Comparison of ENCODE assay signal across 8 cellular contexts in genomic region chr2:160407393-160408204, GRCh38.
A peak's percentile ranks its signal among the peaks of the same experiment; 100 is the strongest.
DNase-seq lines count a peak whose midpoint lies in the region; ATAC-seq and TF ChIP-seq lines count a peak whose summit lies in the region.

No MANE protein-coding gene starts in this region.

- H3K27ac ChIP-seq in tibial artery = peak overlapping the region; percentile 89 to 96

- peak overlapping the region; percentile 98 to 99 (median 98) for H3K27ac Mint-ChIP-seq in nephron

- peak; percentile 42 for DNase-seq in SKM-1 treated with dmso at 0.1 percent for 144 hours (lab: John Stamatoyannopoulos, UW; ENCODE audit: unreplicated experiment)
- no peak for DNase-seq in SKM-1 (lab: John Stamatoyannopoulos, UW; ENCODE audit: unreplicated experiment)
- DNase-seq in NOMO-1 treated with dmso at 0.1 percent for 144 hours (lab: John Stamatoyannopoulos, UW; ENCODE audit: unreplicated experiment) = peak; percentile 46
- peak; percentile 35 to 56 for DNase-seq in activated T-helper 1 cell treated with anti-CD3 and anti-CD28 coated beads, Interleukin-2, amount 50 U/mL, for 16 hours (ENCODE audit: low read depth in 1 of 2, low spot score in 1 of 2)
- peak; percentile 57 for DNase-seq in fibroblast of peridontal ligament (ENCODE audit: extremely low read depth)
- peak; percentile 44 to 75 for DNase-seq in tibial artery

- no peaks in the 10 kb centered on the region for H3K36me3 Mint-ChIP-seq in nephron (ENCODE audit: low read depth)

- H3K27me3 ChIP-seq in tibial artery = no peaks in the 10 kb centered on the region

- peaks cover 0 to 60% (median 25%) of the 10 kb centered on the region in 4 donors for H3K4me1 ChIP-seq in tibial artery

- TF ChIP-seq CTCF in nephron (IDR thresholded peaks at IDR 0.05; ENCODE audit: unreplicated experiment in 3 of 3) = no peak
- TF ChIP-seq CTCF in tibial artery (IDR thresholded peaks at IDR 0.05) = peak in 1 of 2 experiments; percentile 41

- no peaks in the 10 kb centered on the region for H3K9me3 ChIP-seq in tibial artery

- peak; percentile 63 for ATAC-seq in HG02981 (IDR thresholded peaks at IDR 0.05; ENCODE audit: unreplicated experiment)

- H3K4me3 ChIP-seq in tibial artery = peak overlapping the region; percentile 97 to 99

- H3K4me3 Mint-ChIP-seq in nephron = peak overlapping the region; percentile 93 to 100 (median 94)

- no peaks in the 10 kb centered on the region for H3K36me3 ChIP-seq in tibial artery

- H3K27me3 Mint-ChIP-seq in nephron (ENCODE audit: low read depth) = no peaks in the 10 kb centered on the region

- intact Hi-C loops in tibial artery (cut with DNase I; ENCODE audit: low total_unique reads) = loop anchor here (10.0 kb wide), 2 partner anchors 73 to 133 kb away; no protein-coding TSS in a partner anchor

- H3K4me1 Mint-ChIP-seq in nephron = peaks cover 80% of the 10 kb centered on the region

- no peaks in the 10 kb centered on the region for H3K9me3 Mint-ChIP-seq in nephron
